ENCODE assay signal across 1 cellular context in the genomic region with DNA sequence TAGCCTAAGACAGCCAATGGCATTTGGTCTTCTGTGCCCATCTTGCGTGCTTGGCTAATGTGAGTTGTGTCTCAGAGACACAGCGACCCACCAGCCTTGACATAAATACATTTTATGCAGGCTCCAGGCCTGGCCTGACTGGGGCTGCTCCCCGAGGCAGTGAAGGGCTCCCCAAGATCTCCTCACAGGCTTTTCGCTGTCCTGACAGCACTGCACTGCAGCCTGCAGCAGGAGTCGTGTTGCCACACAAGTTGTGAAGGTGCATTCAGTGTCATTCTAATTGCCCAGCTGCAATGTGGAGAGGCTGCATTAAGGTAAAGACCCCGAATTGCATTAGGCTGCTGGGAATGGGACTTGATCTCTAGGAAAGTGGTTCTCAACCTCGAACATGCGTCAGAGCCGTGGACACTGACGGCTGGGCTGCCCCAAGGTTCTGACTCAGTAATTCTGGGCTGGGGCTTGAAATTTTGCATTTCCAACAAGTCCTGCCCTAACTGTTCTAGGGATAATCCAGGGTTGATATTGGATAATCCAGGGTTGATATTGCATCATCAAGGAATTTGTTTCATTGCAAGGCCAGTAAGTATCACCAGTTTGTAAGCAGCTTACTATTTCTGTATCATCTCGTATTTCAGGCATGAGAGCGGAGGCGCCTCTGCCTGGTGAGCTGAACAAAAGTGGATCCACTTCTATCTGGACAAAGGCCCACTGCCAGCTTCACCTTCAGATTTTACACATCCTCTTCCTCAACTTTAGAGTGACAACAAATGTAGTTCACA.
A peak's percentile ranks its signal among the peaks of the same experiment; 100 is the strongest.
TF ChIP-seq lines count a peak whose summit lies in the region.

No MANE protein-coding gene starts in this region.

TF ChIP-seq in IMR-90, 13 proteins besides CTCF, POLR2A, EP300 and RAD21 (continued from another document):
- TF ChIP-seq, protein P1, sequence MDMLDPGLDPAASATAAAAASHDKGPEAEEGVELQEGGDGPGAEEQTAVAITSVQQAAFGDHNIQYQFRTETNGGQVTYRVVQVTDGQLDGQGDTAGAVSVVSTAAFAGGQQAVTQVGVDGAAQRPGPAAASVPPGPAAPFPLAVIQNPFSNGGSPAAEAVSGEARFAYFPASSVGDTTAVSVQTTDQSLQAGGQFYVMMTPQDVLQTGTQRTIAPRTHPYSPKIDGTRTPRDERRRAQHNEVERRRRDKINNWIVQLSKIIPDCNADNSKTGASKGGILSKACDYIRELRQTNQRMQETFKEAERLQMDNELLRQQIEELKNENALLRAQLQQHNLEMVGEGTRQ (IDR thresholded peaks at IDR 0.05; ENCODE audit: low read depth, low read length): no peak
- TF ChIP-seq CEBPB (IDR thresholded peaks at IDR 0.05; ENCODE audit: low read depth, low read length) (peak; percentile 94), CHD1 (IDR thresholded peaks at IDR 0.05; ENCODE audit: low read depth, low read length) (no peak), NFE2L2 (IDR thresholded peaks at IDR 0.05; ENCODE audit: low read depth, low read length) (no peak), BHLHE40 (IDR thresholded peaks at IDR 0.05; ENCODE audit: low read depth, low read length) (no peak), RCOR1 (IDR thresholded peaks at IDR 0.05; ENCODE audit: insufficient replicate concordance, low read length) (no peak), FOS (IDR thresholded peaks at IDR 0.05; ENCODE audit: low read depth, low read length) (no peak)
